In the genomic region with DNA sequence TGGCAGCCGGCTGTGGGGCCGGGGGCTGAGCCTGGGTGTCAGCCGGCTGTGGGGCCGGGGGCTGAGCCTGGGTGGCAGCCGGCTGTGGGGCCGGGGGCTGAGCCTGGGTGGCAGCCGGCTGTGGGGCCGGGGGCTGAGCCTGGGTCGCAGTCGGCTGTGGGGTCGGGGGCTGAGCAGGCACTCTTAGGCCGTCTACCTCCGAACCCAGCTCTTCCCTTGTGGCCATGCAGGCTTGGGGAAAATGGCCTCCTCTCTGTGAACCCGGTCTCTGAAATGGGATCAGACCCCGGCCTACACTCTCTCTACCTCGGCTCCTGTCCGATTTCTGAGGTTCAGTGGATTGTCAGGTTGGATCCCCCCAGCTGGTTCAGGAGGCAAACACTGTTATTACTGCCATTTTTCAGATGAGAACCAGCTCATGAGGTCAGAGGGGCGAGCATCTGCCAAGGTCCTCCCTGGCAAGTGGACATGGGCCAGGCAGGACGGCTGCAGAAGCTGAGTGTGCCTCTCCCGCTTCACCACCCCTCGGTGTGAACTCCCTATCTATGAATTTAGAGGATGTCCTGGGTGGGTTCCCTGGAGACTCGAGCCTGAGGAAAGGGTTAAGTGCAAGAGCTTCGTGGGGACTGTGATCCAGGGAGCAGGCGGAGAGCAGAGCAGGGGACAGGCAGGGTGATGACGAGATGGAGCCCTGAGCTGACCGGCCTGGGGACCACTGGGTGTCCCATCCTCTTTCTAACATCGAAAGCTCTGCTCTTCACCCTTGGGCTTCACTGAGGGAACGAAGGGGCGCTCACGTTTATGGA, we compare ENCODE assay signal across 1 cellular context.
TF ChIP-seq lines count a peak whose summit lies in the region.

No MANE protein-coding gene starts in this region.

TF ChIP-seq in WTC11, 78 proteins besides CTCF, POLR2A, EP300 and RAD21 (continued from another document):
- TF ChIP-seq, protein P1, sequence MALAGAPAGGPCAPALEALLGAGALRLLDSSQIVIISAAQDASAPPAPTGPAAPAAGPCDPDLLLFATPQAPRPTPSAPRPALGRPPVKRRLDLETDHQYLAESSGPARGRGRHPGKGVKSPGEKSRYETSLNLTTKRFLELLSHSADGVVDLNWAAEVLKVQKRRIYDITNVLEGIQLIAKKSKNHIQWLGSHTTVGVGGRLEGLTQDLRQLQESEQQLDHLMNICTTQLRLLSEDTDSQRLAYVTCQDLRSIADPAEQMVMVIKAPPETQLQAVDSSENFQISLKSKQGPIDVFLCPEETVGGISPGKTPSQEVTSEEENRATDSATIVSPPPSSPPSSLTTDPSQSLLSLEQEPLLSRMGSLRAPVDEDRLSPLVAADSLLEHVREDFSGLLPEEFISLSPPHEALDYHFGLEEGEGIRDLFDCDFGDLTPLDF (CRISPR knock-in tag; IDR thresholded peaks at IDR 0.05): no peak
- TF ChIP-seq, protein P2, sequence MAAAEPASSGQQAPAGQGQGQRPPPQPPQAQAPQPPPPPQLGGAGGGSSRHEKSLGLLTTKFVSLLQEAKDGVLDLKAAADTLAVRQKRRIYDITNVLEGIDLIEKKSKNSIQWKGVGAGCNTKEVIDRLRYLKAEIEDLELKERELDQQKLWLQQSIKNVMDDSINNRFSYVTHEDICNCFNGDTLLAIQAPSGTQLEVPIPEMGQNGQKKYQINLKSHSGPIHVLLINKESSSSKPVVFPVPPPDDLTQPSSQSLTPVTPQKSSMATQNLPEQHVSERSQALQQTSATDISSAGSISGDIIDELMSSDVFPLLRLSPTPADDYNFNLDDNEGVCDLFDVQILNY (CRISPR knock-in tag; IDR thresholded peaks at IDR 0.05): no peak
- TF ChIP-seq MLX (CRISPR knock-in tag; IDR thresholded peaks at IDR 0.05): no peak
